Comparison of ENCODE assay signal across 8 cellular contexts in genomic region chr19:19568802-19569756, GRCh38.
DNase-seq lines count a peak whose midpoint lies in the region; ATAC-seq and TF ChIP-seq lines count a peak whose summit lies in the region.
"Had no signal": no experiment of that assay in that cellular context is flagged by ENCODE, and none has a peak within 500 bp of the region (broad histone marks: within the 10 kb centered on the region; RNA-seq: fewer than 3 reads in every experiment).

No MANE protein-coding gene starts in this region.

- DNase-seq in ELR (ENCODE audit: low read depth) (peak; percentile 82), fibroblast of gingiva (ENCODE audit: low read depth) (peak; percentile 26), activated gamma-delta T cell (lab: John Stamatoyannopoulos, UW) (no peak)
- DNase-seq: CD4-positive, alpha-beta T cell; stimulated activated CD4-positive, alpha-beta T cell treated with anti-CD3 and anti-CD28 coated beads, Interleukin-4, amount 100 ng/mL, for 24 hours had no signal

- ATAC-seq in SK-N-SH treated with all-trans-retinoic acid at 6 μM for 48 hours: peak; percentile 75
- ATAC-seq in HG03139 (IDR thresholded peaks at IDR 0.05; ENCODE audit: unreplicated experiment): no peak
- ATAC-seq in HG03039 (IDR thresholded peaks at IDR 0.05; ENCODE audit: unreplicated experiment): no peak

TF ChIP-seq in SK-N-SH treated with all-trans-retinoic acid at 6 μM for 48 hours, 23 proteins besides CTCF, POLR2A, EP300 and RAD21:
- no peak for TF ChIP-seq GLIS3 (CRISPR knock-in tag; IDR thresholded peaks at IDR 0.05)
- TF ChIP-seq, protein P1, sequence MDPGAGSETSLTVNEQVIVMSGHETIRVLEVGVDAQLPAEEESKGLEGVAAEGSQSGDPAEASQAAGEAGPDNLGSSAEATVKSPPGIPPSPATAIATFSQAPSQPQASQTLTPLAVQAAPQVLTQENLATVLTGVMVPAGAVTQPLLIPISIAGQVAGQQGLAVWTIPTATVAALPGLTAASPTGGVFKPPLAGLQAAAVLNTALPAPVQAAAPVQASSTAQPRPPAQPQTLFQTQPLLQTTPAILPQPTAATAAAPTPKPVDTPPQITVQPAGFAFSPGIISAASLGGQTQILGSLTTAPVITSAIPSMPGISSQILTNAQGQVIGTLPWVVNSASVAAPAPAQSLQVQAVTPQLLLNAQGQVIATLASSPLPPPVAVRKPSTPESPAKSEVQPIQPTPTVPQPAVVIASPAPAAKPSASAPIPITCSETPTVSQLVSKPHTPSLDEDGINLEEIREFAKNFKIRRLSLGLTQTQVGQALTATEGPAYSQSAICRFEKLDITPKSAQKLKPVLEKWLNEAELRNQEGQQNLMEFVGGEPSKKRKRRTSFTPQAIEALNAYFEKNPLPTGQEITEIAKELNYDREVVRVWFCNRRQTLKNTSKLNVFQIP (CRISPR knock-in tag; IDR thresholded peaks at IDR 0.05; ENCODE audit: borderline replicate concordance, low read depth): no peak
- no peak for TF ChIP-seq ZFP3 (CRISPR knock-in tag; IDR thresholded peaks at IDR 0.05)
- no peak for TF ChIP-seq SNAI2 (CRISPR knock-in tag; IDR thresholded peaks at IDR 0.05)
- TF ChIP-seq, protein P2, sequence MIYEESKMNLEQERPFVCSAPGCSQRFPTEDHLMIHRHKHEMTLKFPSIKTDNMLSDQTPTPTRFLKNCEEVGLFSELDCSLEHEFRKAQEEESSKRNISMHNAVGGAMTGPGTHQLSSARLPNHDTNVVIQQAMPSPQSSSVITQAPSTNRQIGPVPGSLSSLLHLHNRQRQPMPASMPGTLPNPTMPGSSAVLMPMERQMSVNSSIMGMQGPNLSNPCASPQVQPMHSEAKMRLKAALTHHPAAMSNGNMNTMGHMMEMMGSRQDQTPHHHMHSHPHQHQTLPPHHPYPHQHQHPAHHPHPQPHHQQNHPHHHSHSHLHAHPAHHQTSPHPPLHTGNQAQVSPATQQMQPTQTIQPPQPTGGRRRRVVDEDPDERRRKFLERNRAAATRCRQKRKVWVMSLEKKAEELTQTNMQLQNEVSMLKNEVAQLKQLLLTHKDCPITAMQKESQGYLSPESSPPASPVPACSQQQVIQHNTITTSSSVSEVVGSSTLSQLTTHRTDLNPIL (CRISPR knock-in tag; IDR thresholded peaks at IDR 0.05; ENCODE audit: low read depth): no peak
- no peak for TF ChIP-seq TCF4 (CRISPR knock-in tag; IDR thresholded peaks at IDR 0.05; ENCODE audit: borderline replicate concordance)
- TF ChIP-seq ZNF565 (CRISPR knock-in tag; conservative IDR thresholded peaks at IDR 0.05; ENCODE audit: low read depth): no peak
